ENCODE assay signal across 8 cellular contexts in genomic region chrX:134377537-134377936, GRCh38. TPM values are rescaled to one million over a fixed set of nuclear protein-coding genes. Genes with fewer than 3 reads are reported as not detected.
DNase-seq lines count a peak whose midpoint lies in the region; ATAC-seq and TF ChIP-seq lines count a peak whose summit lies in the region.

No MANE protein-coding gene starts in this region.

- POLR2A ChIA-PET in SK-N-SH (lab: Yijun Ruan, JAX), result no interaction called here

- no peak overlapping the region for H3K4me2 ChIP-seq in SK-N-SH

- H2AFZ ChIP-seq in SK-N-SH (ENCODE audit: low read depth), result no peak overlapping the region

- CTCF ChIA-PET in SK-N-SH (lab: Yijun Ruan, JAX), result interaction anchor here (0.6 to 3.2 kb wide), 12 partner anchors 8 to 632 kb away, joined by 3 to 24 read pairs (median 4); no protein-coding TSS in a partner anchor

- ATAC-seq in GM18499 (IDR thresholded peaks at IDR 0.05; ENCODE audit: insufficient read depth, unreplicated experiment) (peak; percentile 33), GM21786 (IDR thresholded peaks at IDR 0.05; ENCODE audit: unreplicated experiment) (no peak)

- DNase-seq in AG09309 (ENCODE audit: low read depth) (no peak), HT1080 (ENCODE audit: low read depth) (peak; percentile 11), SK-N-SH (peak; percentile 37), fibroblast of mammary gland (ENCODE audit: low read depth) (peak; percentile 54), tibial nerve (ENCODE audit: low spot score in 2 of 2) (no peak), LoVo (ENCODE audit: low spot score) (no peak)

- peak; percentile 63 for TF ChIP-seq RAD21 in SK-N-SH (IDR thresholded peaks at IDR 0.05; ENCODE audit: low read length)

- H3K9me2 ChIP-seq in SK-N-SH, result no peaks in the 10 kb centered on the region

- H3K4me1 ChIP-seq in SK-N-SH (ENCODE audit: control insufficient read depth in 1 of 2, insufficient read depth in 2 of 2, low read depth in 1 of 2, low read length in 1 of 2) (no peaks in the 10 kb centered on the region; a peak in 1 of 4 replicates), tibial nerve (peaks cover 0 to 17% (median 0%) of the 10 kb centered on the region in 4 donors)

- peaks cover 11% of the 10 kb centered on the region for H3F3A ChIP-seq in SK-N-SH (replicated peaks; ENCODE audit: insufficient read depth)

- TF ChIP-seq POLR2A in tibial nerve (IDR thresholded peaks at IDR 0.05), result no peak

- H3K4me3 ChIP-seq in AG09309 (ENCODE audit: control insufficient read depth, low read depth, low read length) (no peak overlapping the region), SK-N-SH (ENCODE audit: low read depth in 2 of 2, low read length in 1 of 2) (no peak overlapping the region), fibroblast of mammary gland (ENCODE audit: control insufficient read depth, low read depth, low read length) (no peak overlapping the region), tibial nerve (no peak overlapping the region)

- H3K27me3 ChIP-seq in SK-N-SH (ENCODE audit: insufficient read depth) (no peaks in the 10 kb centered on the region), tibial nerve (peaks cover 0 to 5% of the 10 kb centered on the region in 2 donors)

- H3K27ac ChIP-seq in SK-N-SH (ENCODE audit: low read depth in 2 of 2, low read length in 1 of 2), result no peak overlapping the region
- H3K27ac ChIP-seq in tibial nerve, result no peak overlapping the region

- peak; percentile 43 for TF ChIP-seq CTCF in AG09309 (IDR thresholded peaks at IDR 0.05; ENCODE audit: control insufficient read depth, insufficient read depth, low read depth, low read length, missing control alignments)
- TF ChIP-seq CTCF in SK-N-SH (IDR thresholded peaks at IDR 0.05), result peak; percentile 72
- TF ChIP-seq CTCF in fibroblast of mammary gland (conservative IDR thresholded peaks at IDR 0.05; ENCODE audit: control insufficient read depth, insufficient read depth, low read depth, low read length), result peak; percentile 44
- no peak for TF ChIP-seq CTCF in tibial nerve (IDR thresholded peaks at IDR 0.05)

- no peak overlapping the region for H3K9ac ChIP-seq in SK-N-SH

- H4K20me1 ChIP-seq in SK-N-SH (ENCODE audit: insufficient read depth), result peaks cover 24% of the 10 kb centered on the region

- no peak for TF ChIP-seq EP300 in SK-N-SH (IDR thresholded peaks at IDR 0.05; ENCODE audit: borderline replicate concordance in 1 of 2, low read depth in 1 of 2, low read length in 1 of 2)
- no peak for TF ChIP-seq EP300 in tibial nerve (IDR thresholded peaks at IDR 0.05)

- H3K9me3 ChIP-seq in SK-N-SH (no peaks in the 10 kb centered on the region), tibial nerve (no peaks in the 10 kb centered on the region)

- peaks cover 20 to 37% of the 10 kb centered on the region in 2 experiments for H3K36me3 ChIP-seq in SK-N-SH (replicated peaks in 1 of 2; ENCODE audit: control insufficient read depth in 1 of 2, insufficient read depth in 2 of 2, low read length in 1 of 2)
- peaks cover 0 to 9% (median 0%) of the 10 kb centered on the region in 3 donors for H3K36me3 ChIP-seq in tibial nerve

- H3K79me2 ChIP-seq in SK-N-SH (ENCODE audit: insufficient read depth), result peaks cover 68% of the 10 kb centered on the region

- WGBS in SK-N-SH (ENCODE audit: low lambda C conversion rate), result 57% methylated on average over 5 of the region's 5 CpGs
- 52 to 59% methylated on average over 5 of the region's 5 CpGs for WGBS in tibial nerve, 2 donors

TF ChIP-seq in SK-N-SH, 30 proteins besides CTCF, POLR2A, EP300 and RAD21:
- TF ChIP-seq RCOR1 (IDR thresholded peaks at IDR 0.05; ENCODE audit: low read length) (peak; percentile 14; the same call in 1 of the 2 replicates), MEF2A (IDR thresholded peaks at IDR 0.05; ENCODE audit: borderline replicate concordance, low read depth) (no peak), TEAD4 (IDR thresholded peaks at IDR 0.05; ENCODE audit: borderline replicate concordance, insufficient read depth) (no peak), SMC3 (IDR thresholded peaks at IDR 0.05; ENCODE audit: low read depth, low read length) (peak; percentile 40), YY1 (IDR thresholded peaks at IDR 0.05; ENCODE audit: low read depth) (no peak), FOSL2 (IDR thresholded peaks at IDR 0.05; ENCODE audit: borderline replicate concordance, low read depth) (no peak)

RNA-seq across cellular contexts. Expression of gene PHF6, which starts 4.4 kb away (rescaled TPM):
- total RNA-seq in HT1080 (2014; rRNA removed; shearing (Covaris generic)), result 16.8 and 29.4 TPM in 2 replicates
- polyA plus RNA-seq in HT1080 (2015; cell fraction: cytosol; rRNA removed), result 26.3 and 33.6 TPM in 2 replicates
- polyA plus RNA-seq in HT1080 (2015; cell fraction: nucleus; rRNA removed), result 51.1 and 58.5 TPM in 2 replicates
- 5.5 and 7.5 TPM in 2 replicates for polyA plus RNA-seq in SK-N-SH (2012; rRNA removed)
- 10.9 and 12.3 TPM in 2 replicates for polyA plus RNA-seq in SK-N-SH (2012; cell fraction: cytosol; rRNA removed)
- 2.7 and 8.1 TPM in 2 replicates for polyA plus RNA-seq in SK-N-SH (2012; cell fraction: nucleus; rRNA removed)
- 10 to 100 TPM; 10.2 to 16.6 (median 14.0) TPM for total RNA-seq in tibial nerve

Comparison
In these comparisons a context has a peak if more than half of its experiments do, and no peak if none do; other contexts are left out.
1. DNase-seq: peak in HT1080 (single experiment), SK-N-SH (single experiment) and fibroblast of mammary gland (single experiment); none in AG09309 (single experiment), tibial nerve (0 of 2) and LoVo (single experiment).
2. CTCF ChIP-seq: peak in AG09309 (single experiment), SK-N-SH (single experiment) and fibroblast of mammary gland (single experiment); none in tibial nerve (0 of 5).